Comparison of ENCODE assay signal across 7 cellular contexts in the genomic region with DNA sequence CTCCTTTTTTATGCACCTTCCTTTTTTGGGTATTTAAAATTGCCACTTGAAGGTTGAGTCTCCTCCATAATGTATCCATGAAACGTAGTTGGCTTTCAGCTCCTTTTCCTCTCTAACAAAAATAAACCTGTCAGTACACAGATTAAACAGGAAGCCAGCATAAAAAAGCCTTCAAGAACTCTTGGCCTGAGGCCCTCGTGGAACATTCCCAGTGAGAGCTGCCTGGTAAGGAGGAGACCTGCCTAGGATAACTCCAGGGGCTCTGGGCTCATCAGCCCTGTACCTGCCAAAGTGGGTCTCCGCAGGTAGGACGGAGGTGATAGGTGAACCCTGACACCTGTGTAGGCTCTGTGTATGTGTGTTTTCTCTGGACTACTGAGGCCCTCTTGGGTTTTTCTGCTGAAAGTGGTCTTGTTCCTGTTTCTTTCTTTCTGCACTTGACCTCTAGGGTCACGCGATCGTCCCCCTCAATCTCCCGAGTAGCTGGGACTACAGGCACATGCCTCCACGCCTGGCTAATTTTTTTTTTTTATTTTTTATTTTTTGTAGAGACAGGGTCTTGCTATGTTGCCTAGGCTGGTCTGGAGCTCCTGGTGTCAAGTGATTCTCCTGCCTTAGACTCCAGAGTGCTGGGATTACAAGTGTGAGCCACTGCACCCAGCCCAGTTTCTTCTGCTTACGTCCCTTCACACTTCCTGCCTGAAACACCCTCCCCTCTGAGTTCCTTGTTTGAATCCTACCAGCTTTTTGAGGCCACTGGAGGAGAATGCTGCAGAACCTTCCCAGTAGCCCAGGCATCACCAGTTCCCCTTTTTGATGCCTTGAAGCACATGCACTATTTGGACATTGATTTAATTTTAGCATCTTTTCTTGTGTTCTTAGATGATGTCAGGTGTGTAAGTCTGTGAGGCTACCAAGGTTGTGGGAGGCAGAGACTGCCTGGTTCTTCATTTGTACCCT. TPM values are rescaled to one million over a fixed set of nuclear protein-coding genes. Genes with fewer than 3 reads are reported as not detected.
A peak's percentile ranks its signal among the peaks of the same experiment; 100 is the strongest.
DNase-seq lines count a peak whose midpoint lies in the region; ATAC-seq and TF ChIP-seq lines count a peak whose summit lies in the region.

No MANE protein-coding gene starts in this region.

- POLR2A ChIA-PET in HEK293 (lab: Yijun Ruan, JAX), result no interaction called here

- 0 out of 2 replicates have a peak overlapping the region, but pooled peaks have one; percentile 4 for H3K27ac ChIP-seq in HEK293 (ENCODE audit: extremely low read depth, low read depth, low read length)
- H3K27ac ChIP-seq in SU-DHL-6 (ENCODE audit: low read depth, low read length), result peak overlapping the region; percentile 68
- peak overlapping the region; percentile 71 for H3K27ac ChIP-seq in subcutaneous abdominal adipose tissue (ENCODE audit: low read depth, low read length)

- DNase-seq in Right ventricle myocardium superior, result no peak
- DNase-seq in KG1 (lab: John Stamatoyannopoulos, UW), result no peak

- H4K20me1 ChIP-seq in SU-DHL-6 (ENCODE audit: low read depth, low read length), result no peaks in the 10 kb centered on the region

- H3K36me3 ChIP-seq in HEK293 (ENCODE audit: control insufficient read depth in 2 of 2, insufficient read depth in 1 of 2, low read length in 2 of 2), result peaks cover 13 to 42% of the 10 kb centered on the region in 2 experiments; a peak in 2 of 3 replicates
- H3K36me3 ChIP-seq in SU-DHL-6 (ENCODE audit: low read length), result no peaks in the 10 kb centered on the region
- peaks cover 0 to 5% (median 4%) of the 10 kb centered on the region in 5 donors for H3K36me3 ChIP-seq in subcutaneous abdominal adipose tissue (ENCODE audit: control insufficient read depth in 5 of 5, insufficient read depth in 5 of 5, low read length in 5 of 5)

- H3K4me1 ChIP-seq in HEK293 (ENCODE audit: control insufficient read depth, insufficient read depth, low read length) (peaks cover 3% of the 10 kb centered on the region), subcutaneous abdominal adipose tissue (ENCODE audit: control insufficient read depth in 5 of 5, insufficient read depth in 5 of 5, low read length in 5 of 5) (peaks cover 13 to 80% (median 69%) of the 10 kb centered on the region in 5 donors)

- H3F3A ChIP-seq in SU-DHL-6 (ENCODE audit: insufficient read depth), result peaks cover 11% of the 10 kb centered on the region

- H3K9me3 ChIP-seq in HEK293 (ENCODE audit: control insufficient read depth, insufficient read depth, low read depth, low read length), result no peaks in the 10 kb centered on the region
- no peaks in the 10 kb centered on the region for H3K9me3 ChIP-seq in SU-DHL-6 (ENCODE audit: insufficient read depth, low read length)
- H3K9me3 ChIP-seq in subcutaneous abdominal adipose tissue (ENCODE audit: control insufficient read depth in 5 of 5, low read length in 5 of 5), result no peaks in the 10 kb centered on the region

- TF ChIP-seq CTCF in HEK293 (tag by site-specific recombination; IDR thresholded peaks at IDR 0.05) (no peak), SU-DHL-6 (IDR thresholded peaks at IDR 0.05; ENCODE audit: insufficient read depth, low read length, poor library complexity, severe bottlenecking) (no peak)

- intact Hi-C loops in Right ventricle myocardium superior (cut with DNase I), result no loop called here

- H2AFZ ChIP-seq in SU-DHL-6 (ENCODE audit: low read depth, low read length, severe bottlenecking), result no peak overlapping the region

- H3K79me2 ChIP-seq in SU-DHL-6 (ENCODE audit: insufficient read depth, low read length), result peaks cover 86% of the 10 kb centered on the region

- H3K27me3 ChIP-seq in SU-DHL-6 (ENCODE audit: low read length), result no peaks in the 10 kb centered on the region
- H3K27me3 ChIP-seq in subcutaneous abdominal adipose tissue (ENCODE audit: control insufficient read depth in 5 of 5, insufficient read depth in 4 of 5, low read length in 5 of 5), result no peaks in the 10 kb centered on the region

- H3K9ac ChIP-seq in SU-DHL-6 (ENCODE audit: low read length) (peak overlapping the region; percentile 4; the same call in 1 of the 2 replicates), subcutaneous abdominal adipose tissue (ENCODE audit: low read length in 5 of 5) (peak overlapping the region in 4 of 5 donors; percentile 23 to 69 (median 44))

- CTCF ChIA-PET in HEK293 (lab: Yijun Ruan, JAX), result interaction anchor here (0.6 to 1.9 kb wide), 3 partner anchors 27 to 440 kb away, joined by 3 to 5 read pairs (median 3); no protein-coding TSS in a partner anchor

- ATAC-seq in Right ventricle myocardium superior (ENCODE audit: poor library complexity) (peak; percentile 54), HG02840 (IDR thresholded peaks at IDR 0.05; ENCODE audit: low FRiP score, unreplicated experiment) (no peak), HG03469 (IDR thresholded peaks at IDR 0.05; ENCODE audit: unreplicated experiment) (no peak)

- H3K4me2 ChIP-seq in SU-DHL-6 (ENCODE audit: low read depth, low read length, poor library complexity, severe bottlenecking), result peak overlapping the region; percentile 45

- H3K4me3 ChIP-seq in HEK293 (ENCODE audit: low read depth, low read length), result no peak overlapping the region
- no peak overlapping the region for H3K4me3 ChIP-seq in SU-DHL-6 (ENCODE audit: insufficient read depth, low read length, poor library complexity, severe bottlenecking)
- peak overlapping the region in 1 of 5 donors; percentile 0 for H3K4me3 ChIP-seq in subcutaneous abdominal adipose tissue (ENCODE audit: low read depth in 1 of 5, low read length in 5 of 5)

- H3K9me2 ChIP-seq in SU-DHL-6 (replicated peaks; ENCODE audit: insufficient read depth, low read length), result no peaks in the 10 kb centered on the region

TF ChIP-seq in HEK293, 187 proteins besides CTCF, POLR2A, EP300 and RAD21:
- peak; percentile 49; the same call in 1 of the 2 replicates for TF ChIP-seq ZNF600 (tag by site-specific recombination; IDR thresholded peaks at IDR 0.05)
- no peak for TF ChIP-seq KLF10 (tag by site-specific recombination; IDR thresholded peaks at IDR 0.05)

RNA-seq across cellular contexts. Expression of a gene that starts 9.8 kb away (rescaled TPM):
- 18.1 TPM for total RNA-seq in Right ventricle myocardium superior

RNA-seq across cellular contexts. Expression of a gene that starts 28.4 kb away (rescaled TPM):
- 10.5 TPM for total RNA-seq in Right ventricle myocardium superior

Comparison
In these comparisons a context has a peak if more than half of its experiments do, and no peak if none do; other contexts are left out.
1. H3K27ac ChIP-seq: peak in every context shown above with its lines; median percentile 71 in subcutaneous abdominal adipose tissue; 68 in SU-DHL-6; 4 in HEK293.